Comparison of ENCODE assay signal across 10 cellular contexts in the genomic region with DNA sequence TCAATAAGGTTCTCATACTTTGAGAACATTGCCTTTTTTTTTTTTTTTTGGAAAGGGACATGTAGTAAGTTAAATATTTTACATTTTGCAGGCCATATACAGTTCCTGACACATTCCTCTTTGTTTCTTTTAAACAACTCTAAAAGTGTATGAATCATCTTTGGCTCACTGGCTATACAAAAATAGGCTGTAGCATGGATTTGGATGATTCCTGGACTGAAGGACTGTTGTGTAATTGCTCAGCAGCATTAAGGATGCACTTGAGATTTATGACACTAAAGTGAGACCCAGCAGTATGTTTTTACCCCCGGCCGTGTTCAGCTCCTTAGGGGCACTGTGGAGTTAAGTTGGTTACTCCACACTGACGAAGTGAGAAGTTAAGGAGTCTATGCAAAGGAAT. TPM values are rescaled to one million over a fixed set of nuclear protein-coding genes. Genes with fewer than 3 reads are reported as not detected.
A peak's percentile ranks its signal among the peaks of the same experiment; 100 is the strongest.
DNase-seq lines count a peak whose midpoint lies in the region; TF ChIP-seq lines count a peak whose summit lies in the region.
"Had no signal": no experiment of that assay in that cellular context is flagged by ENCODE, and none has a peak within 500 bp of the region (broad histone marks: within the 10 kb centered on the region; RNA-seq: fewer than 3 reads in every experiment).

No MANE protein-coding gene starts in this region.

- H3K36me3 ChIP-seq in kidney epithelial cell (ENCODE audit: control insufficient read depth, insufficient read depth, low read length) (no peaks in the 10 kb centered on the region), vagina (no peaks in the 10 kb centered on the region)

- intact Hi-C loops in vagina (cut with DNase I): no loop called here

- DNase-seq in ACHN: peak; percentile 12
- peak; percentile 43 for DNase-seq in HS-27A (ENCODE audit: low read depth)
- DNase-seq in brain pericyte (ENCODE audit: low read depth, low spot score): peak; percentile 11
- DNase-seq in kidney epithelial cell (ENCODE audit: low read depth): peak; percentile 9
- DNase-seq in vagina (ENCODE audit: extremely low spot score in 2 of 2): no peak
- no peak for DNase-seq in effector CD4-positive, alpha-beta T cell
- no peak for DNase-seq in activated gamma-delta T cell treated with Interleukin-2 at 50 U/mL for 16 hours
- DNase-seq in NCI-H187 (lab: John Stamatoyannopoulos, UW): no peak
- DNase-seq: natural killer cell, small intestine had no signal

- in situ Hi-C loops in ACHN (cut with HindIII; ENCODE audit: low pct_ligation_motif_present, low pct_unique_long_range_greater_than_20kb, low sequenced_read_pairs): no loop called here

- TF ChIP-seq POLR2A in vagina (IDR thresholded peaks at IDR 0.05): no peak

- H3K4me1 ChIP-seq in vagina: no peaks in the 10 kb centered on the region

- H3K27ac ChIP-seq in vagina: no peak overlapping the region

- H3K27me3 ChIP-seq in kidney epithelial cell (ENCODE audit: control insufficient read depth, insufficient read depth, low read length): no peaks in the 10 kb centered on the region
- no peaks in the 10 kb centered on the region for H3K27me3 ChIP-seq in vagina

- H3K4me3 ChIP-seq in kidney epithelial cell (ENCODE audit: low read depth, low read length) (no peak overlapping the region), vagina (no peak overlapping the region)

- TF ChIP-seq CTCF in kidney epithelial cell (IDR thresholded peaks at IDR 0.05; ENCODE audit: insufficient read depth, low read length, poor library complexity, severe bottlenecking) (no peak), vagina (IDR thresholded peaks at IDR 0.05) (no peak)

- H3K9me3 ChIP-seq in vagina: no peaks in the 10 kb centered on the region

RNA-seq across cellular contexts. Expression of a gene that starts 41.3 kb away (rescaled TPM):
- total RNA-seq in kidney epithelial cell: 13.8 and 16.3 TPM in 2 replicates
- total RNA-seq in vagina: 37.8 TPM

Comparison
In these comparisons a context has a peak if more than half of its experiments do, and no peak if none do; other contexts are left out.
1. DNase-seq: peak in ACHN (single experiment), HS-27A (single experiment), brain pericyte (single experiment) and kidney epithelial cell (single experiment); none in vagina (0 of 2), effector CD4-positive, alpha-beta T cell (single experiment), activated gamma-delta T cell treated with Interleukin-2 at 50 U/mL for 16 hours (single experiment) and NCI-H187 (0 of 2).